In genomic region chr3:141335531-141336042, GRCh38 we compare ENCODE assay signal across 27 cellular contexts. TPM values are rescaled to one million over a fixed set of nuclear protein-coding genes. Genes with fewer than 3 reads are reported as not detected.
A peak's percentile ranks its signal among the peaks of the same experiment; 100 is the strongest.
DNase-seq lines count a peak whose midpoint lies in the region; ATAC-seq and TF ChIP-seq lines count a peak whose summit lies in the region.
"Had no signal": no experiment of that assay in that cellular context is flagged by ENCODE, and none has a peak within 500 bp of the region (broad histone marks: within the 10 kb centered on the region; RNA-seq: fewer than 3 reads in every experiment).

No MANE protein-coding gene starts in this region.

- H3K79me2 ChIP-seq in osteoblast (ENCODE audit: insufficient read depth, low read length), result no peaks in the 10 kb centered on the region

- DNase-seq in ELR (ENCODE audit: low read depth) (peak; percentile 81), SK-N-MC (ENCODE audit: low read depth, low spot score) (no peak), epithelial cell of esophagus (ENCODE audit: low read depth) (peak; percentile 33), osteoblast (ENCODE audit: insufficient read length, low spot score, missing footprints) (peak; percentile 63), SJCRH30 (no peak), hippocampal formation (lab: John Stamatoyannopoulos, UW) (no peak)
- DNase-seq: activated CD8-positive, alpha-beta memory T cell treated with anti-CD3 and anti-CD28 coated beads, Interleukin-2, amount 50 U/mL, for 48 hours; activated gamma-delta T cell; DMS79; dorsolateral prefrontal cortex; erythroblast; MG63; NCI-H1436 treated with DMSO at 0.1 percent for 48 hours; NCI-H774; OCI-M1; psoas muscle; SHP77 treated with DMSO at 0.1 percent for 48 hours; small intestine; stimulated activated CD4-positive, alpha-beta T cell treated with anti-CD3 and anti-CD28 coated beads, Interleukin-4, amount 100 ng/mL, for 1 hour; stimulated activated naive CD8-positive, alpha-beta T cell treated with anti-CD3 and anti-CD28 coated beads, Interleukin-15, amount 100 ng/mL, for 72 hours; T-cell; transverse colon had no signal

- H3K9me3 ChIP-seq in SK-N-MC (ENCODE audit: low read depth, low read length) (no peaks in the 10 kb centered on the region), osteoblast (ENCODE audit: low read depth, low read length) (no peaks in the 10 kb centered on the region), SJCRH30 (replicated peaks) (no peaks in the 10 kb centered on the region)
- H3K9me3 ChIP-seq: gastroesophageal sphincter, MG63, psoas muscle, transverse colon had no signal

- H3K4me3 ChIP-seq in SK-N-MC (no peak overlapping the region), epithelial cell of esophagus (ENCODE audit: low read length) (no peak overlapping the region), osteoblast (ENCODE audit: insufficient read depth, low read length) (no peak overlapping the region), SJCRH30 (no peak overlapping the region)
- H3K4me3 ChIP-seq: cardiac muscle cell, dorsolateral prefrontal cortex, gastroesophageal sphincter, MG63, psoas muscle, transverse colon had no signal

- no peak overlapping the region for H3K9ac ChIP-seq in SK-N-MC (ENCODE audit: insufficient read length)

- ATAC-seq in GM19455 (IDR thresholded peaks at IDR 0.05; ENCODE audit: unreplicated experiment) (no peak), GM18909 (IDR thresholded peaks at IDR 0.05; ENCODE audit: poor library complexity, unreplicated experiment) (no peak)
- ATAC-seq: gastroesophageal sphincter; HepG2; psoas muscle; stimulated activated naive CD8-positive, alpha-beta T cell treated with anti-CD3 and anti-CD28 coated beads, Interleukin-15, amount 100 ng/mL, for 72 hours; T-cell had no signal

- no peaks in the 10 kb centered on the region for H3K27me3 ChIP-seq in osteoblast (ENCODE audit: insufficient read depth, low read length)
- no peaks in the 10 kb centered on the region for H3K27me3 ChIP-seq in SJCRH30
- H3K27me3 ChIP-seq: cardiac muscle cell, dorsolateral prefrontal cortex, gastroesophageal sphincter, MG63, transverse colon had no signal

- TF ChIP-seq CTCF in epithelial cell of esophagus (IDR thresholded peaks at IDR 0.05; ENCODE audit: insufficient read depth, low read depth, low read length, missing control alignments) (no peak), osteoblast (IDR thresholded peaks at IDR 0.05; ENCODE audit: extremely low read depth, low read depth, low read length) (no peak)

- H2AFZ ChIP-seq in osteoblast (ENCODE audit: low read length), result peak overlapping the region; percentile 33

- H3K4me2 ChIP-seq in osteoblast (ENCODE audit: insufficient read depth, low read length), result no peak overlapping the region

- H3K36me3 ChIP-seq in SK-N-MC (ENCODE audit: insufficient read depth, low read length) (no peaks in the 10 kb centered on the region), osteoblast (ENCODE audit: insufficient read depth, low read length) (no peaks in the 10 kb centered on the region), SJCRH30 (no peaks in the 10 kb centered on the region)
- H3K36me3 ChIP-seq: cardiac muscle cell, gastroesophageal sphincter, MG63, transverse colon had no signal

- no peaks in the 10 kb centered on the region for H4K20me1 ChIP-seq in osteoblast (ENCODE audit: insufficient read depth, low read length)

- H3K4me1 ChIP-seq in osteoblast (ENCODE audit: insufficient read depth, low read length) (peaks cover 60% of the 10 kb centered on the region), SJCRH30 (peaks cover 9% of the 10 kb centered on the region; the same call in 1 of the 2 replicates)
- H3K4me1 ChIP-seq: psoas muscle had no signal

- peak overlapping the region; percentile 8; the same call in 1 of the 2 replicates for H3K27ac ChIP-seq in SK-N-MC
- H3K27ac ChIP-seq in osteoblast (ENCODE audit: low read depth, low read length), result peak overlapping the region; percentile 97
- no peak overlapping the region for H3K27ac ChIP-seq in SJCRH30
- H3K27ac ChIP-seq: cardiac muscle cell, dorsolateral prefrontal cortex, gastroesophageal sphincter, psoas muscle, transverse colon had no signal

RNA-seq across cellular contexts. Expression of gene ZBTB38, which starts 32.7 kb away (rescaled TPM):
- total RNA-seq in osteoblast, result 181 and 196 TPM in 2 replicates
- total RNA-seq in SJCRH30 (2014; rRNA removed; shearing (Covaris generic)), result 36.1 and 36.4 TPM in 2 replicates

Comparison
In these comparisons a context has a peak if more than half of its experiments do, and no peak if none do; other contexts are left out.
1. DNase-seq: peak in ELR (single experiment), epithelial cell of esophagus (single experiment) and osteoblast (single experiment); none in SK-N-MC (single experiment), SJCRH30 (0 of 2) and hippocampal formation (0 of 2).